In the genomic region with DNA sequence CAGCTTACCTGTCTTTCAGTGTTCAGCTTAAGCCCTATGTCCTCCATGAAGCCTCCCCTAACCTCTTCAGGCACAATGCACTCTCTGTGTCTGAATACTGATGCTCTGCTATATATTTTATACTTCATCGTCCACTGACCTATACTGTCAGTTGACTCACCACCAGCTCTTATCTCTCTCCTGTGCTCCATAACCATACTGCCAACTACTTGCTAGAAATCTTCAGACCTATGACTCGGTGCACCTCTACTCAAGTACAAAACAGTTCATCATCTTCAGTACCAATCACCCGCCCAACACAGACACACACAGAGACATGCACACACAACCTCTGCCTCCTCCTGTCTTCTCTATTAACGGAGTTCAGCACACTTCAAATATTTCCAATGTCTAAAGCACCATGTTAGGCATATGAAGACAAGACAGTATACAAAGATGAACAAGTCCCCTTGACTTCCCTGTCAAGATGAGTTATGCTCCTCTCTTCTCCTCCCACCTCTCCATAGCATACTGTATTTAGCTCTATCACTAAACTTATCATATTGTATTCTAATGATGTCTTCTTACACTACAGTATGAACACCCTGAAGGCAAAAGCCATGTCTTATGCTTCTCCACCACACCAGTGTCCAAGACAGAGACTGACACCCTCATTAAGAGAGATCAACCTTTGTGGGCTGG, we compare ENCODE assay signal across 1 cellular context.
TF ChIP-seq lines count a peak whose summit lies in the region.

No MANE protein-coding gene starts in this region.

TF ChIP-seq in K562, 482 proteins besides CTCF, POLR2A, EP300 and RAD21 (continued from another document):
- TF ChIP-seq, protein P1, sequence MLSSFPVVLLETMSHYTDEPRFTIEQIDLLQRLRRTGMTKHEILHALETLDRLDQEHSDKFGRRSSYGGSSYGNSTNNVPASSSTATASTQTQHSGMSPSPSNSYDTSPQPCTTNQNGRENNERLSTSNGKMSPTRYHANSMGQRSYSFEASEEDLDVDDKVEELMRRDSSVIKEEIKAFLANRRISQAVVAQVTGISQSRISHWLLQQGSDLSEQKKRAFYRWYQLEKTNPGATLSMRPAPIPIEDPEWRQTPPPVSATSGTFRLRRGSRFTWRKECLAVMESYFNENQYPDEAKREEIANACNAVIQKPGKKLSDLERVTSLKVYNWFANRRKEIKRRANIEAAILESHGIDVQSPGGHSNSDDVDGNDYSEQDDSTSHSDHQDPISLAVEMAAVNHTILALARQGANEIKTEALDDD (IDR thresholded peaks at IDR 0.05) = peak; percentile 32; the same call in 1 of the 2 replicates
